In the genomic region with DNA sequence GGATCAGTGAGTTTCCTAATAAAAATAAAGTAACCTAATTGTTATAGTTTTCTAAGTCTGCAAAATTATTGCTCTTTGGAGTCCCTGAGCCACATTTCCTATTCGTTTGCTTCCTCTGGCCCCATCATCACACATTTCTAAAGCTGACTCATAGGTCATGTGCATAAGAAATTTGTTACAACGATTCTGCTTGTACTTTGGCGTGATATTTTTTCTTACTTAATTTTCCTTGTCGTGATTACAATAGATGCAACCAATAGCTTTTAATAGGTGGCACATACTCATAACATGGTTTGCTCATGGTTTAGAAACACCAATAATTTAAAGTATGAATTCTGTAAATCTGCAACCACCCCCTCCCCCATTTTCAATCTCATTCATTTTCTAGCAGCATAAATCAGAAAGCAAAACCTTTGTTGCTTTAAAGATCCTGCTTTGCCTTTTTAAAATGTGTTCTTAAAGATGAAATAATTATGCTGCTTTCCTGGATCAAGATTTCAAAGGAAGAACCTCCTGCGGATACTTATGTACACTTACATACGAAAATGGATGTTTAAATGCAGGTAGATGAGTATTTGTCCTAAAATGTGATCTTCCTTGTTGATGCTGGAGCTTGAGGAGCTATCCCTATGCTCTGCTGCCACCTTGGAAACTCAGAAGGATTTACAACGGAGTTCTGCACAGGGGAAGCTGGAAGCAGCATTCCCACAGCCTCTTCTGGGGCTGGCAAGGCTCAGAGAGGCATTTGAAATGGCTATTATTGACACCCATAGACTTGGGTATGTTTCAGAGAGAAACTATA, we compare ENCODE assay signal across 9 cellular contexts. TPM values are rescaled to one million over a fixed set of nuclear protein-coding genes. Genes with fewer than 3 reads are reported as not detected.
DNase-seq lines count a peak whose midpoint lies in the region; ATAC-seq and TF ChIP-seq lines count a peak whose summit lies in the region.
"Had no signal": no experiment of that assay in that cellular context is flagged by ENCODE, and none has a peak within 500 bp of the region (broad histone marks: within the 10 kb centered on the region; RNA-seq: fewer than 3 reads in every experiment).

No MANE protein-coding gene starts in this region.

- POLR2A ChIA-PET in IMR-90 (lab: Charles Lee; ENCODE audit: unreplicated experiment): no interaction called here
- POLR2A ChIA-PET in activated CD4-positive, alpha-beta T cell treated with anti-CD3 and anti-CD28 coated beads, Interleukin-2, amount 10 ng/mL, durations not matched to agents 7 days and 5 days (lab: Charles Lee): no interaction called here

- no peak overlapping the region for H4K91ac ChIP-seq in IMR-90 (ENCODE audit: insufficient read depth, low read depth, low read length)

- peaks cover 0 to 4% of the 10 kb centered on the region in 2 experiments; a peak in 1 of 4 replicates for H3K79me1 ChIP-seq in IMR-90 (ENCODE audit: low read depth in 1 of 2, low read length in 2 of 2)

- peaks cover 58% of the 10 kb centered on the region for H3K27me3 Mint-ChIP-seq in activated CD4-positive, alpha-beta T cell treated with anti-CD3 and anti-CD28 coated beads, Interleukin-2, amount 10 ng/mL, durations not matched to agents 7 days and 5 days

- BruUV-seq in IMR-90 (replicated peaks; lab: Mats Ljungman, UMichigan): no TSS peak

- CTCF ChIA-PET in IMR-90 (lab: Yijun Ruan, JAX): interaction anchor here (0.6 to 2.2 kb wide), 8 partner anchors 13 to 1399 kb away, joined by 3 to 6 read pairs (median 4); no protein-coding TSS in a partner anchor
- CTCF ChIA-PET in activated CD4-positive, alpha-beta T cell treated with anti-CD3 and anti-CD28 coated beads, Interleukin-2, amount 10 ng/mL, durations not matched to agents 7 days and 5 days (lab: Charles Lee): no interaction called here

- no peaks in the 10 kb centered on the region for H3K9me1 ChIP-seq in IMR-90 (ENCODE audit: insufficient read depth, low read length)

- peak; percentile 68 for TF ChIP-seq CTCF in 22Rv1 (IDR thresholded peaks at IDR 0.05)
- TF ChIP-seq CTCF in IMR-90 (conservative IDR thresholded peaks at IDR 0.05; ENCODE audit: low read depth, low read length): peak; percentile 81
- peak in 6 of 7 experiments; percentile 20 to 69 (median 62) for TF ChIP-seq CTCF in body of pancreas (IDR thresholded peaks at IDR 0.05)
- no peak for TF ChIP-seq CTCF in BE2C (IDR thresholded peaks at IDR 0.05; ENCODE audit: low read depth, low read length)
- no peak for TF ChIP-seq CTCF in GM10266 (IDR thresholded peaks at IDR 0.05; ENCODE audit: control insufficient read depth, insufficient read depth, low read depth, missing control alignments)

- H3K9me3 ChIP-seq in IMR-90 (ENCODE audit: control insufficient read depth, insufficient read depth, low read length) (no peaks in the 10 kb centered on the region), body of pancreas (no peaks in the 10 kb centered on the region), iPS-20b (ENCODE audit: insufficient read depth, low read depth, low read length) (no peaks in the 10 kb centered on the region), skeletal muscle tissue (ENCODE audit: control insufficient read depth in 3 of 3, low read length in 3 of 3) (no peaks in the 10 kb centered on the region), BE2C (no peaks in the 10 kb centered on the region; the same call in 1 of the 2 replicates)

- no peak overlapping the region for H3K4ac ChIP-seq in IMR-90 (ENCODE audit: low read depth, low read length)

- intact Hi-C loops in IMR-90 (cut with micrococcal nuclease): loop anchor here (1.0 to 10.0 kb wide), 13 partner anchors 111 to 1711 kb away; no protein-coding TSS in a partner anchor
- intact Hi-C loops in body of pancreas (cut with DNase I): no loop called here

- H3K56ac ChIP-seq in IMR-90 (ENCODE audit: extremely low read depth, insufficient read depth, low read length): peak overlapping the region; percentile 78; the same call in 1 of the 2 replicates

- H4K20me1 ChIP-seq in IMR-90 (ENCODE audit: insufficient read depth, low read length): no peaks in the 10 kb centered on the region

- H3K27ac ChIP-seq in 22Rv1 (no peak overlapping the region), IMR-90 (ENCODE audit: insufficient read depth, low read length) (peak overlapping the region; percentile 81; the same call in 1 of the 2 replicates), body of pancreas (peak overlapping the region in 3 of 4 donors; percentile 75 to 91 (median 90)), iPS-20b (ENCODE audit: low read length) (no peak overlapping the region), skeletal muscle tissue (ENCODE audit: low read depth, low read length) (peak overlapping the region; percentile 94)

- H3K4me2 ChIP-seq in IMR-90 (ENCODE audit: low read depth, low read length): peak overlapping the region; percentile 94

- H3K4me1 Mint-ChIP-seq in activated CD4-positive, alpha-beta T cell treated with anti-CD3 and anti-CD28 coated beads, Interleukin-2, amount 10 ng/mL, durations not matched to agents 7 days and 5 days: peaks cover 11% of the 10 kb centered on the region

- TF ChIP-seq POLR2A in IMR-90 (IDR thresholded peaks at IDR 0.05; ENCODE audit: low read depth, low read length) (no peak), body of pancreas (IDR thresholded peaks at IDR 0.05) (no peak)

- no peak overlapping the region for H2AK9ac ChIP-seq in IMR-90 (replicated peaks; ENCODE audit: low read depth, low read length, poor library complexity)

- H3K14ac ChIP-seq in IMR-90 (replicated peaks; ENCODE audit: low read depth, low read length): 0 out of 2 replicates have a peak overlapping the region, but pooled peaks have one; percentile 65

- no peaks in the 10 kb centered on the region for H3K4me1 ChIP-seq in IMR-90 (ENCODE audit: control insufficient read depth, insufficient read depth, low read length)
- peaks cover 42% of the 10 kb centered on the region for H3K4me1 ChIP-seq in body of pancreas
- H3K4me1 ChIP-seq in iPS-20b (ENCODE audit: insufficient read depth, low read length): peaks cover 14% of the 10 kb centered on the region; the same call in 1 of the 2 replicates
- H3K4me1 ChIP-seq in skeletal muscle tissue (ENCODE audit: control insufficient read depth in 3 of 3, insufficient read depth in 3 of 3, low read length in 3 of 3): peaks cover 35 to 39% (median 36%) of the 10 kb centered on the region in 3 donors
- no peaks in the 10 kb centered on the region for H3K4me1 ChIP-seq in BE2C

- peak overlapping the region; percentile 25 for H2BK5ac ChIP-seq in IMR-90 (ENCODE audit: low read depth, low read length, poor library complexity, severe bottlenecking)

- H3K18ac ChIP-seq in IMR-90 (ENCODE audit: low read depth, low read length): peak overlapping the region; percentile 64; the same call in 1 of the 2 replicates

- H3K23ac ChIP-seq in IMR-90 (ENCODE audit: low read depth, low read length): peak overlapping the region; percentile 67; the same call in 1 of the 2 replicates

- H3K27me3 ChIP-seq in IMR-90 (ENCODE audit: control insufficient read depth, insufficient read depth, low read length): no peaks in the 10 kb centered on the region
- no peaks in the 10 kb centered on the region for H3K27me3 ChIP-seq in body of pancreas
- H3K27me3 ChIP-seq in iPS-20b (ENCODE audit: insufficient read depth, low read length): peaks cover 56% of the 10 kb centered on the region
- H3K27me3 ChIP-seq in skeletal muscle tissue (ENCODE audit: control insufficient read depth in 3 of 3, insufficient read depth in 3 of 3, low read length in 3 of 3): peaks cover 2 to 26% (median 19%) of the 10 kb centered on the region in 3 donors
- H3K27me3 ChIP-seq in BE2C: peaks cover 54% of the 10 kb centered on the region

- peak overlapping the region in 1 of 2 experiments; percentile 32; a peak in 1 of 4 replicates for H4K8ac ChIP-seq in IMR-90 (ENCODE audit: low read depth in 2 of 2, low read length in 2 of 2)

- H3K9me3 Mint-ChIP-seq in activated CD4-positive, alpha-beta T cell treated with anti-CD3 and anti-CD28 coated beads, Interleukin-2, amount 10 ng/mL, durations not matched to agents 7 days and 5 days: peaks cover 2% of the 10 kb centered on the region

- no peak overlapping the region for H3K27ac Mint-ChIP-seq in activated CD4-positive, alpha-beta T cell treated with anti-CD3 and anti-CD28 coated beads, Interleukin-2, amount 10 ng/mL, durations not matched to agents 7 days and 5 days
- H3K27ac Mint-ChIP-seq: stimulated activated naive CD8-positive, alpha-beta T cell treated with anti-CD3 and anti-CD28 coated beads, Interleukin-15, Interleukin-2, amounts not matched to agents 100 ng/mL and 50 ng/mL, for 24 hours had no signal

- peak; percentile 95 for TF ChIP-seq RAD21 in IMR-90 (IDR thresholded peaks at IDR 0.05; ENCODE audit: low read length)

- dilution Hi-C loops in IMR-90 (cut with HindIII; ENCODE audit: low sequenced_read_pairs, unreplicated experiment): no loop called here

- no peak overlapping the region for H2BK15ac ChIP-seq in IMR-90 (ENCODE audit: low read depth, low read length)

- H2BK20ac ChIP-seq in IMR-90 (ENCODE audit: low read depth, low read length): 0 out of 2 replicates have a peak overlapping the region, but pooled peaks have one; percentile 75

- peak overlapping the region; percentile 70 for H3K9ac ChIP-seq in IMR-90 (ENCODE audit: low read depth, low read length)
- no peak overlapping the region for H3K9ac ChIP-seq in iPS-20b (ENCODE audit: low read depth, low read length)
- H3K9ac ChIP-seq in skeletal muscle tissue (ENCODE audit: low read depth in 1 of 3, low read length in 3 of 3): peak overlapping the region; percentile 76 to 96 (median 88)

- no peak overlapping the region for H4K5ac ChIP-seq in IMR-90 (ENCODE audit: low read depth, low read length)

- H3K4me3 Mint-ChIP-seq in activated CD4-positive, alpha-beta T cell treated with anti-CD3 and anti-CD28 coated beads, Interleukin-2, amount 10 ng/mL, durations not matched to agents 7 days and 5 days: no peak overlapping the region
- H3K4me3 Mint-ChIP-seq: stimulated activated naive CD8-positive, alpha-beta T cell treated with anti-CD3 and anti-CD28 coated beads, Interleukin-15, Interleukin-2, amounts not matched to agents 100 ng/mL and 50 ng/mL, for 24 hours had no signal

- H3K36me3 Mint-ChIP-seq in activated CD4-positive, alpha-beta T cell treated with anti-CD3 and anti-CD28 coated beads, Interleukin-2, amount 10 ng/mL, durations not matched to agents 7 days and 5 days (ENCODE audit: low read depth): peaks cover 1% of the 10 kb centered on the region

- H2AK5ac ChIP-seq in IMR-90 (ENCODE audit: low read depth, low read length): no peak overlapping the region

- H3K4me3 ChIP-seq in IMR-90 (ENCODE audit: insufficient read depth, low read depth, low read length) (peak overlapping the region; percentile 67), body of pancreas (peak overlapping the region; percentile 55 to 73), iPS-20b (ENCODE audit: low read length) (peak overlapping the region; percentile 86), skeletal muscle tissue (ENCODE audit: low read length in 3 of 3) (peak overlapping the region; percentile 76 to 91 (median 85)), BE2C (ENCODE audit: low read depth, low read length) (no peak overlapping the region)

- H3K36me3 ChIP-seq in IMR-90 (ENCODE audit: control insufficient read depth, insufficient read depth, low read length) (no peaks in the 10 kb centered on the region), body of pancreas (replicated peaks in 1 of 2; ENCODE audit: insufficient read depth in 1 of 2, low read depth in 2 of 2) (no peaks in the 10 kb centered on the region), iPS-20b (ENCODE audit: insufficient read depth, low read depth, low read length) (no peaks in the 10 kb centered on the region), skeletal muscle tissue (ENCODE audit: control insufficient read depth in 3 of 3, insufficient read depth in 3 of 3, low read length in 3 of 3) (no peaks in the 10 kb centered on the region), BE2C (no peaks in the 10 kb centered on the region)

- peak overlapping the region; percentile 82; the same call in 1 of the 2 replicates for H2BK120ac ChIP-seq in IMR-90 (ENCODE audit: low read depth, low read length)

- ATAC-seq in IMR-90 (ENCODE audit: low read depth) (peak; percentile 28), body of pancreas (peak; percentile 29)

- peak; percentile 90 for DNase-seq in IMR-90
- peak; percentile 57 to 73 (median 63) for DNase-seq in body of pancreas
- DNase-seq in BE2C: no peak
- no peak for DNase-seq in activated CD4-positive, alpha-beta T cell treated with anti-CD3 and anti-CD28 coated beads, Interleukin-2, amount 10 ng/mL, durations not matched to agents 7 days and 5 days
- no peak for DNase-seq in GM10266 (ENCODE audit: extremely low spot score)

- in situ Hi-C loops in IMR-90 (cut with MboI; ENCODE audit: low sequenced_read_pairs): loop anchor here (10.0 to 25.0 kb wide), 2 partner anchors 509 to 1533 kb away; no protein-coding TSS in a partner anchor

- H2AFZ ChIP-seq in IMR-90 (replicated peaks; ENCODE audit: low read length, poor library complexity): peak overlapping the region; percentile 8

- no CpG with 5 or more reads among the region's 7 CpGs for WGBS in IMR-90 (ENCODE audit: extremely low coverage in 2 of 2, insufficient read length in 1 of 2), 2 experiments
- 15 to 20% methylated on average over 7 of the region's 7 CpGs for WGBS in body of pancreas, 2 donors

RNA-seq across cellular contexts. Expression of gene FLRT2, which starts 1.7 kb away (rescaled TPM):
- total RNA-seq in IMR-90 (2012; rRNA removed) (11.1 and 13.1 TPM in 2 replicates), body of pancreas (100 to 1,000 TPM in 1 of 2 donors, 10 to 100 TPM in 1; 37.6 to 114 TPM), skeletal muscle tissue (37.6 TPM)
- 8.8 and 10.2 TPM in 2 replicates for polyA plus RNA-seq in IMR-90 (2012; rRNA removed)
- polyA plus RNA-seq in IMR-90 (2012; cell fraction: cytosol; rRNA removed): 3.2 and 4.0 TPM in 2 replicates
- 12.2 and 48.3 TPM in 2 replicates for polyA plus RNA-seq in IMR-90 (2012; cell fraction: nucleus; rRNA removed; ENCODE audit: low replicate concordance)
- polyA plus RNA-seq in BE2C (2012; ENCODE audit: insufficient read depth, insufficient read length, low read depth): 0.06 TPM
- total RNA-seq in activated CD4-positive, alpha-beta T cell treated with anti-CD3 and anti-CD28 coated beads, Interleukin-2, amount 10 ng/mL, durations not matched to agents 7 days and 5 days: not detected

Comparison
In these comparisons a context has a peak if more than half of its experiments do, and no peak if none do; other contexts are left out.
1. H3K27ac ChIP-seq: peak in IMR-90 (single experiment), body of pancreas (3 of 4) and skeletal muscle tissue (single experiment); none in 22Rv1 (single experiment) and iPS-20b (single experiment).
2. CTCF ChIP-seq: peak in 22Rv1 (single experiment), IMR-90 (single experiment) and body of pancreas (6 of 7); none in BE2C (single experiment) and GM10266 (single experiment).
3. DNase-seq: peak in IMR-90 (single experiment) and body of pancreas (4 of 4); none in BE2C (single experiment), activated CD4-positive, alpha-beta T cell treated with anti-CD3 and anti-CD28 coated beads, Interleukin-2, amount 10 ng/mL, durations not matched to agents 7 days and 5 days (single experiment) and GM10266 (single experiment).
4. RNA of gene FLRT2, which starts 1.7 kb away (total RNA-seq): 37.6 to 114 TPM in body of pancreas, 37.6 TPM in skeletal muscle tissue (single experiment) and 11.1 to 13.1 TPM in IMR-90; not detected in activated CD4-positive, alpha-beta T cell treated with anti-CD3 and anti-CD28 coated beads, Interleukin-2, amount 10 ng/mL, durations not matched to agents 7 days and 5 days; every median in the first group is over 10 times any median in the second.